In the genomic region with DNA sequence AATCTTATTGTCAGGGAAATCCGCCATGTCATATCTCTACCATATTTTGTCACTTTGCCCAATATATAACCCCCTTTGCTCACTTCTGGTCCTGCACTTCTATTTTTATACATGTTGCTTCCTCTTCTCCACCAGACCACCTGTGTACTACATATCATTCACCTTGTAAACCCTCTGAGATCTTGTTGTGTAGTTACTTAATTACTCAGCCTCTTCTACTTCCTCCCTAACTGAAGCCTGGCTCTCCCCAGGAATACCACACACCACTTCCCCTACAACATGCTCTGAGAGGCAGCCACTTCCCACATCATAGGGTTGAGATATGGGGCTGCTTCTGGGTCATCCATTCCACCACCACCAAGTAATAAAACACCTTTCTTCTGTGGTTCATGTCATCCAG, we compare ENCODE assay signal across 10 cellular contexts. TPM values are rescaled to one million over a fixed set of nuclear protein-coding genes. Genes with fewer than 3 reads are reported as not detected.
A peak's percentile ranks its signal among the peaks of the same experiment; 100 is the strongest.
DNase-seq lines count a peak whose midpoint lies in the region; ATAC-seq and TF ChIP-seq lines count a peak whose summit lies in the region.
"Had no signal": no experiment of that assay in that cellular context is flagged by ENCODE, and none has a peak within 500 bp of the region (broad histone marks: within the 10 kb centered on the region; RNA-seq: fewer than 3 reads in every experiment).

No MANE protein-coding gene starts in this region.

- no peaks in the 10 kb centered on the region for H3K27me3 Mint-ChIP-seq in naive thymus-derived CD4-positive, alpha-beta T cell

- CTCF ChIA-PET in naive thymus-derived CD4-positive, alpha-beta T cell (lab: Charles Lee), result no interaction called here

- DNase-seq in NK-92 treated with Interleukin-12 subunit alpha and Interleukin-12 subunit beta, amount 100 ng/mL, for 24 hours (lab: John Stamatoyannopoulos, UW), result peak; percentile 6
- DNase-seq in NK-92 (lab: John Stamatoyannopoulos, UW; ENCODE audit: unreplicated experiment), result no peak
- DNase-seq in NOMO-1 treated with dmso at 0.1 percent for 144 hours (lab: John Stamatoyannopoulos, UW; ENCODE audit: unreplicated experiment), result peak; percentile 85
- DNase-seq in naive thymus-derived CD4-positive, alpha-beta T cell, result peak in 5 of 9 donors; percentile 11 to 39 (median 27)
- DNase-seq in NCI-H1105 treated with DMSO at 0.1 percent for 48 hours (lab: John Stamatoyannopoulos, UW), result no peak
- no peak for DNase-seq in activated CD4-positive, CD25-positive, alpha-beta regulatory T cell treated with anti-CD3 and anti-CD28 coated beads, Interleukin-2, amount 50 U/mL, for 72 hours
- DNase-seq: IMR-90 had no signal

- H3K9me3 Mint-ChIP-seq in naive thymus-derived CD4-positive, alpha-beta T cell, result peaks cover 0 to 7% (median 0%) of the 10 kb centered on the region in 11 donors

- intact Hi-C loops in naive thymus-derived CD4-positive, alpha-beta T cell (cut with micrococcal nuclease), result loop anchor here in 1 of 2 donors (1.0 kb wide), 1 partner anchor 10 kb away; a partner anchor contains a TSS

- H3K27ac ChIP-seq in naive thymus-derived CD4-positive, alpha-beta T cell (ENCODE audit: low read depth, low read length), result no peak overlapping the region
- H3K27ac ChIP-seq in gastroesophageal sphincter, result no peak overlapping the region
- H3K27ac ChIP-seq: 22Rv1 had no signal

- no peak for TF ChIP-seq EP300 in gastroesophageal sphincter (IDR thresholded peaks at IDR 0.05)

- H3K27ac Mint-ChIP-seq in naive thymus-derived CD4-positive, alpha-beta T cell, result peak overlapping the region in 4 of 9 donors; percentile 6 to 44 (median 10)

- TF ChIP-seq POLR2A in gastroesophageal sphincter (IDR thresholded peaks at IDR 0.05), result no peak

- TF ChIP-seq CTCF in gastroesophageal sphincter (IDR thresholded peaks at IDR 0.05), result no peak

- peaks cover 4 to 33% (median 24%) of the 10 kb centered on the region in 5 donors for H3K36me3 Mint-ChIP-seq in naive thymus-derived CD4-positive, alpha-beta T cell

- H3K27me3 ChIP-seq in naive thymus-derived CD4-positive, alpha-beta T cell (ENCODE audit: control insufficient read depth in 2 of 2, insufficient read depth in 2 of 2, low read length in 2 of 2), result no peaks in the 10 kb centered on the region
- H3K27me3 ChIP-seq in gastroesophageal sphincter, result no peaks in the 10 kb centered on the region

- no peaks in the 10 kb centered on the region for H3K9me3 ChIP-seq in naive thymus-derived CD4-positive, alpha-beta T cell (ENCODE audit: control insufficient read depth in 2 of 3, low read length in 3 of 3)
- no peaks in the 10 kb centered on the region for H3K9me3 ChIP-seq in gastroesophageal sphincter

- WGBS in gastroesophageal sphincter (ENCODE audit: low coverage in 1 of 2), 2 donors, result 92 to 100% methylated on average over 1 of the region's 1 CpG

- POLR2A ChIA-PET in naive thymus-derived CD4-positive, alpha-beta T cell (lab: Charles Lee), result interaction anchor here (1.4 kb wide), 1 partner anchor 10 kb away, joined by 4 read pairs; a partner anchor contains a TSS

- peaks cover 27 to 59% (median 46%) of the 10 kb centered on the region in 7 donors for H3K4me1 Mint-ChIP-seq in naive thymus-derived CD4-positive, alpha-beta T cell

- ATAC-seq in HG02678 (IDR thresholded peaks at IDR 0.05; ENCODE audit: unreplicated experiment), result peak; percentile 79
- peak; percentile 81 for ATAC-seq in naive thymus-derived CD4-positive, alpha-beta T cell
- ATAC-seq in gastroesophageal sphincter, result no peak

- H3K4me3 ChIP-seq in naive thymus-derived CD4-positive, alpha-beta T cell (ENCODE audit: low read length), result no peak overlapping the region
- H3K4me3 ChIP-seq in gastroesophageal sphincter, result no peak overlapping the region

- peaks cover 0 to 18% of the 10 kb centered on the region in 2 donors for H3K4me1 ChIP-seq in naive thymus-derived CD4-positive, alpha-beta T cell (ENCODE audit: control insufficient read depth in 2 of 2, insufficient read depth in 2 of 2, low read length in 2 of 2)
- H3K4me1 ChIP-seq in gastroesophageal sphincter, result peaks cover 0 to 23% (median 0%) of the 10 kb centered on the region in 3 donors

- peak overlapping the region in 9 of 10 donors; percentile 1 to 58 (median 18) for H3K4me3 Mint-ChIP-seq in naive thymus-derived CD4-positive, alpha-beta T cell

- peaks cover 0 to 8% (median 0%) of the 10 kb centered on the region in 3 experiments for H3K36me3 ChIP-seq in naive thymus-derived CD4-positive, alpha-beta T cell (ENCODE audit: control insufficient read depth in 2 of 3, insufficient read depth in 3 of 3, low read length in 3 of 3)
- peaks cover 0 to 33% of the 10 kb centered on the region in 2 donors for H3K36me3 ChIP-seq in gastroesophageal sphincter

RNA-seq across cellular contexts. Expression of a gene that starts 10.0 kb away (rescaled TPM):
- total RNA-seq in naive thymus-derived CD4-positive, alpha-beta T cell, result 100 to 1,000 TPM in 2 of 5 experiments, 10 to 100 TPM in 3; 83.1 to 101 (median 94.8) TPM
- 10 to 100 TPM; 60.3 to 81.0 TPM for polyA plus RNA-seq in naive thymus-derived CD4-positive, alpha-beta T cell
- 10 to 100 TPM; 46.3 to 68.5 (median 60.9) TPM for total RNA-seq in gastroesophageal sphincter

RNA-seq across cellular contexts. Expression of a gene that starts 32.3 kb away (rescaled TPM):
- not detected for total RNA-seq in naive thymus-derived CD4-positive, alpha-beta T cell
- polyA plus RNA-seq in naive thymus-derived CD4-positive, alpha-beta T cell, result not detected
- total RNA-seq in gastroesophageal sphincter, result not detected
- total RNA-seq: IMR-90 had no signal
- polyA plus RNA-seq: IMR-90 had no signal

RNA-seq across cellular contexts. Expression of a gene that starts 45.9 kb away (rescaled TPM):
- total RNA-seq in naive thymus-derived CD4-positive, alpha-beta T cell, result 1 to 10 TPM; 1.2 to 5.7 (median 3.8) TPM
- under 1 TPM; 0.10 to 0.59 TPM for polyA plus RNA-seq in naive thymus-derived CD4-positive, alpha-beta T cell
- 1 to 10 TPM in 3 of 4 donors, under 1 TPM in 1; 0.42 to 5.4 (median 2.9) TPM for total RNA-seq in gastroesophageal sphincter
- total RNA-seq: IMR-90 had no signal

Comparison
In these comparisons a context has a peak if more than half of its experiments do, and no peak if none do; other contexts are left out.
1. DNase-seq: peak in NK-92 treated with Interleukin-12 subunit alpha and Interleukin-12 subunit beta, amount 100 ng/mL, for 24 hours (single experiment), NOMO-1 treated with dmso at 0.1 percent for 144 hours (single experiment) and naive thymus-derived CD4-positive, alpha-beta T cell (5 of 9); none in NK-92 (single experiment), NCI-H1105 treated with DMSO at 0.1 percent for 48 hours (single experiment) and activated CD4-positive, CD25-positive, alpha-beta regulatory T cell treated with anti-CD3 and anti-CD28 coated beads, Interleukin-2, amount 50 U/mL, for 72 hours (single experiment).